Comparison of ENCODE assay signal across 24 cellular contexts in the genomic region with DNA sequence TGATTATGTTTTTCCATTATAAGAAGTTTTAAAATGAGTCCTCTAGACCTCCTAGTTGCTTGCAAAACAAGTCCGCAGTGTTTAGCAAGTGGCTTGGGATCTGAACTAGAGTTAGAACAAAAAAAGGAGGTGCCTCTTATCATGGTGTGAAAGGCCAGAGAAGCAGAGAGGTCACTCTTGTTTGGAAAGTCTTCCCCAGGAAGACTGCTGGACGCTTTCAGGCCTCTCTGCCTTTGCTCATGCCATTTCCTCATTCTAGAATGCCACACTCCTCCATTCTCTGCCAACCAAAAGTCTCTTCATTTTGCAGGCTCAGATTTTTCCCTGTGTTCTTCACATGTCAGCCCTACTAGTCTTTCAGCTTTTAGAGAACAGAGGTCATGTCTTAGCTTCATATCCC.
"Had no signal": no experiment of that assay in that cellular context is flagged by ENCODE, and none has a peak within 500 bp of the region (broad histone marks: within the 10 kb centered on the region; RNA-seq: fewer than 3 reads in every experiment).

No MANE protein-coding gene starts in this region.

- H3K4me1 ChIP-seq: breast epithelium, esophagus squamous epithelium, sigmoid colon, spleen, uterus had no signal

- H3K9me3 ChIP-seq: ascending aorta, breast epithelium, esophagus squamous epithelium, ovary, sigmoid colon, spleen, thoracic aorta, uterus had no signal

- H3K9me3 Mint-ChIP-seq: stimulated activated memory B cell treated with anti-CD40 and anti-IgM and Interleukin-4, amounts not matched to agents 10 μg/mL and 1 μg/mL and 100 μg/mL, for 72 hours had no signal

- H3K27me3 ChIP-seq: ascending aorta, breast epithelium, esophagus squamous epithelium, heart right ventricle, ovary, sigmoid colon, spleen, uterus had no signal

- H3K36me3 Mint-ChIP-seq: naive thymus-derived CD4-positive, alpha-beta T cell had no signal

- H3K4me3 ChIP-seq: ascending aorta, breast epithelium, esophagus squamous epithelium, heart right ventricle, ovary, sigmoid colon, spleen, thoracic aorta, uterus had no signal

- H3K27ac Mint-ChIP-seq: naive thymus-derived CD4-positive, alpha-beta T cell; stimulated activated memory B cell treated with anti-CD40 and anti-IgM and Interleukin-4, amounts not matched to agents 10 μg/mL and 1 μg/mL and 100 μg/mL, for 72 hours had no signal

- H3K36me3 ChIP-seq: ascending aorta, breast epithelium, esophagus squamous epithelium, heart right ventricle, ovary, sigmoid colon, spleen, thoracic aorta, uterus, WERI-Rb-1 had no signal

- ATAC-seq: naive thymus-derived CD4-positive, alpha-beta T cell; stimulated activated memory B cell treated with anti-CD40 and anti-IgM and Interleukin-4, amounts not matched to agents 10 μg/mL and 1 μg/mL and 100 μg/mL, for 72 hours had no signal

- DNase-seq: activated CD4-positive, alpha-beta T cell treated with anti-CD3 and anti-CD28 coated beads for 1 hour; activated CD8-positive, alpha-beta memory T cell treated with anti-CD3 and anti-CD28 coated beads for 24 hours; activated CD8-positive, alpha-beta memory T cell treated with anti-CD3 and anti-CD28 coated beads, Interleukin-2, amount 50 U/mL, for 48 hours; activated effector memory CD4-positive, alpha-beta T cell treated with Interleukin-2 at 50 U/mL for 16 hours; activated naive CD4-positive, alpha-beta T cell treated with anti-CD3 and anti-CD28 coated beads, Interleukin-2, amount 50 U/mL, for 16 hours; activated T-cell treated with anti-CD3 and anti-CD28 coated beads, Interleukin-2, amount 50 U/mL, for 48 hours; cerebellar nuclear complex; effector CD4-positive, alpha-beta T cell; esophagus squamous epithelium; heart right ventricle; mammary epithelial cell; naive thymus-derived CD4-positive, alpha-beta T cell; ovary; sigmoid colon; spleen; stimulated activated CD4-positive, alpha-beta T cell treated with anti-CD3 and anti-CD28 coated beads, Interleukin-4, amount 100 ng/mL, for 4 hours; SW 1271; T-helper 2 cell; uterus; WERI-Rb-1 had no signal

- H3K27me3 Mint-ChIP-seq: stimulated activated memory B cell treated with anti-CD40 and anti-IgM and Interleukin-4, amounts not matched to agents 10 μg/mL and 1 μg/mL and 100 μg/mL, for 72 hours had no signal

- H3K27ac ChIP-seq: ascending aorta, breast epithelium, esophagus squamous epithelium, ovary, sigmoid colon, spleen, thoracic aorta, uterus, WERI-Rb-1 had no signal

- H3K4me1 Mint-ChIP-seq: naive thymus-derived CD4-positive, alpha-beta T cell had no signal

- H3K4me3 Mint-ChIP-seq: naive thymus-derived CD4-positive, alpha-beta T cell; stimulated activated memory B cell treated with anti-CD40 and anti-IgM and Interleukin-4, amounts not matched to agents 10 μg/mL and 1 μg/mL and 100 μg/mL, for 72 hours had no signal
